7 cellular contexts compared by ENCODE assay signal in the genomic region with DNA sequence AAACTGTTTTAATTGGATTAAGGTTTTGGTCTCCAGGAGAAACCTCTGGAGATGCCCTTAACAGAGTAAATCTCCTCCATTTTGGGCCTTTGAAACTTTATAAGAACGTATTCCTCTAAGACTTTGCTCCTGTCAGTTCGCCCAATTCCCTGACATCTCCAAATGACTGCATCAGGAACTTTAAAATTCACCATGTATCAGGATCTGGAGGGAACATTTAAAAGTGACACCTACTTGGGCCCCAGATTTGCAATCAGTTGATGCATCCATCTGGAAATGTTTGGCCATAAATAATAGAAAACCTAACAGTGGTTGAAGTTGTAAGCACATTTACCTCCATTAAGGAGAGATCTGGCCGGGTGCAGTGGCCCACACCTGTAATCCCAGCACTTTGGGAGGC.
"Had no signal": no experiment of that assay in that cellular context is flagged by ENCODE, and none has a peak within 500 bp of the region (broad histone marks: within the 10 kb centered on the region; RNA-seq: fewer than 3 reads in every experiment).

No MANE protein-coding gene starts in this region.

- ATAC-seq: HCT116, K562 had no signal

- H3K4me3 ChIP-seq: HAP-1, K562 had no signal

- H3K4me1 ChIP-seq: HAP-1 had no signal

- H3K9me3 ChIP-seq: HAP-1 had no signal

- H3K36me3 ChIP-seq: HAP-1 had no signal

- DNase-seq: GOT3, H7, IMR-90, KG1 had no signal
